Comparison of ENCODE assay signal across 8 cellular contexts in genomic region chr2:119760876-119761275, GRCh38.
DNase-seq lines count a peak whose midpoint lies in the region; ATAC-seq and TF ChIP-seq lines count a peak whose summit lies in the region.

No MANE protein-coding gene starts in this region.

- no peaks in the 10 kb centered on the region for H3K27me3 ChIP-seq in NT2/D1 (ENCODE audit: insufficient read depth, insufficient read length)
- H3K27me3 ChIP-seq in effector memory CD4-positive, alpha-beta T cell (replicated peaks; ENCODE audit: control insufficient read depth, insufficient read depth, low read length, poor library complexity, severe bottlenecking), result no peaks in the 10 kb centered on the region

- H3K4me1 Mint-ChIP-seq in nephron progenitor cell, result peaks cover 53% of the 10 kb centered on the region

- peaks cover 12% of the 10 kb centered on the region for H3K36me3 Mint-ChIP-seq in nephron progenitor cell (ENCODE audit: low read depth)

- peak overlapping the region; percentile 93 for H3K27ac Mint-ChIP-seq in nephron progenitor cell

- H3K9me3 ChIP-seq in NT2/D1 (ENCODE audit: insufficient read depth, low read length), result no peaks in the 10 kb centered on the region
- no peaks in the 10 kb centered on the region for H3K9me3 ChIP-seq in effector memory CD4-positive, alpha-beta T cell (ENCODE audit: control insufficient read depth, low read length)

- no peaks in the 10 kb centered on the region for H3K4me1 ChIP-seq in NT2/D1 (ENCODE audit: insufficient read depth, insufficient read length)
- no peaks in the 10 kb centered on the region for H3K4me1 ChIP-seq in effector memory CD4-positive, alpha-beta T cell (ENCODE audit: control insufficient read depth, insufficient read depth, low read length, poor library complexity, severe bottlenecking)

- TF ChIP-seq CTCF in nephron progenitor cell (IDR thresholded peaks at IDR 0.05), result no peak

- H3K4me3 ChIP-seq in NT2/D1 (ENCODE audit: insufficient read length, low read depth), result peak overlapping the region; percentile 80
- peak overlapping the region; percentile 95 for H3K4me3 ChIP-seq in effector memory CD4-positive, alpha-beta T cell (ENCODE audit: insufficient read depth, low read depth, low read length, poor library complexity, severe bottlenecking)

- H3K4me3 Mint-ChIP-seq in nephron progenitor cell, result peak overlapping the region; percentile 89

- no peaks in the 10 kb centered on the region for H3K36me3 ChIP-seq in NT2/D1 (ENCODE audit: insufficient read depth, insufficient read length, low read length)
- H3K36me3 ChIP-seq in effector memory CD4-positive, alpha-beta T cell (ENCODE audit: control insufficient read depth, insufficient read depth, low read length), result no peaks in the 10 kb centered on the region

- peak overlapping the region; percentile 90 for H3K9ac ChIP-seq in NT2/D1 (ENCODE audit: insufficient read length, low read depth)

- DNase-seq in NCI-H748 (lab: John Stamatoyannopoulos, UW; ENCODE audit: unreplicated experiment) (peak; percentile 12), NCI-H748 treated with DMSO at 0.1 percent for 48 hours (lab: John Stamatoyannopoulos, UW) (no peak), NT2/D1 (ENCODE audit: low read depth, low spot score) (no peak), nephron progenitor cell (no peak)
- no peak for DNase-seq in effector memory CD4-positive, alpha-beta T cell

- peak overlapping the region; percentile 90 for H3K27ac ChIP-seq in effector memory CD4-positive, alpha-beta T cell (ENCODE audit: insufficient read depth, low read length, poor library complexity, severe bottlenecking)

- peaks cover 9% of the 10 kb centered on the region for H3K27me3 Mint-ChIP-seq in nephron progenitor cell (ENCODE audit: low read depth, poor library complexity)

- ATAC-seq in HG03342 (IDR thresholded peaks at IDR 0.05; ENCODE audit: unreplicated experiment) (no peak), HG02885 (IDR thresholded peaks at IDR 0.05; ENCODE audit: poor library complexity, unreplicated experiment) (no peak), GM21360 (IDR thresholded peaks at IDR 0.05; ENCODE audit: unreplicated experiment) (no peak)

- H3K9me3 Mint-ChIP-seq in nephron progenitor cell, result peaks cover 5% of the 10 kb centered on the region
